In genomic region chr2:213078686-213079085, GRCh38 we compare ENCODE assay signal across 25 cellular contexts.
DNase-seq lines count a peak whose midpoint lies in the region; ATAC-seq and TF ChIP-seq lines count a peak whose summit lies in the region.
"Had no signal": no experiment of that assay in that cellular context is flagged by ENCODE, and none has a peak within 500 bp of the region (broad histone marks: within the 10 kb centered on the region; RNA-seq: fewer than 3 reads in every experiment).

No MANE protein-coding gene starts in this region.

- H3K4me3 Mint-ChIP-seq in activated CD8-positive, alpha-beta T cell treated with anti-CD3 and anti-CD28 coated beads for 36 hours = no peak overlapping the region
- H3K4me3 Mint-ChIP-seq in activated CD8-positive, alpha-beta T cell treated with anti-CD3 and anti-CD28 coated beads, Interleukin-2, amount 10 ng/mL, durations not matched to agents 7 days and 5 days = no peak overlapping the region
- peak overlapping the region in 1 of 7 donors; percentile 30 for H3K4me3 Mint-ChIP-seq in CD8-positive, alpha-beta memory T cell
- no peak overlapping the region for H3K4me3 Mint-ChIP-seq in central memory CD8-positive, alpha-beta T cell
- peak overlapping the region; percentile 34 for H3K4me3 Mint-ChIP-seq in stimulated activated effector memory CD8-positive, alpha-beta T cell treated with anti-CD3 and anti-CD28 coated beads, Interleukin-12 subunit alpha, Interleukin-12 subunit beta, amount 100 ng/mL, for 72 hours
- H3K4me3 Mint-ChIP-seq: HFFc6 had no signal

- no peaks in the 10 kb centered on the region for H3K4me1 ChIP-seq in CD8-positive, alpha-beta memory T cell (ENCODE audit: insufficient read depth, low read length)
- H3K4me1 ChIP-seq: HAP-1, SJCRH30 had no signal

- no peak overlapping the region for H3K4me3 ChIP-seq in CD8-positive, alpha-beta memory T cell (ENCODE audit: low read length)
- H3K4me3 ChIP-seq: HAP-1, K562, PC-9, SJCRH30 had no signal

- no peak for TF ChIP-seq CTCF in activated CD8-positive, alpha-beta T cell treated with anti-CD3 and anti-CD28 coated beads for 36 hours (IDR thresholded peaks at IDR 0.05)

- DNase-seq in activated CD8-positive, alpha-beta T cell treated with anti-CD3 and anti-CD28 coated beads for 36 hours = no peak
- no peak for DNase-seq in activated CD8-positive, alpha-beta T cell treated with anti-CD3 and anti-CD28 coated beads, Interleukin-2, amount 10 ng/mL, durations not matched to agents 7 days and 5 days
- DNase-seq in CD8-positive, alpha-beta memory T cell = no peak
- DNase-seq in central memory CD8-positive, alpha-beta T cell (ENCODE audit: low spot score in 2 of 2) = no peak
- DNase-seq in stimulated activated effector memory CD8-positive, alpha-beta T cell treated with anti-CD3 and anti-CD28 coated beads, Interleukin-12 subunit alpha, Interleukin-12 subunit beta, amount 100 ng/mL, for 72 hours (ENCODE audit: low spot score in 2 of 2) = no peak
- DNase-seq in stimulated activated CD8-positive, alpha-beta memory T cell treated with anti-CD3 and anti-CD28 coated beads, Interleukin-4, amount 100 ng/mL, for 48 hours = no peak
- DNase-seq: COR-L47; DMS53; GOT3; HFFc6; Kasumi-1; NCI-H1105; NCI-H1436 treated with DMSO at 0.1 percent for 48 hours; NCI-H187 treated with DMSO at 0.1 percent for 48 hours; NCI-H2171 treated with DMSO at 0.1 percent for 48 hours; NCI-H345; NCI-H524 treated with DMSO at 0.1 percent for 48 hours; NCI-H774; NK-92 treated with Interleukin-12 subunit alpha and Interleukin-12 subunit beta, amount 100 ng/mL, for 24 hours; PC-9; SJCRH30 had no signal

- no peaks in the 10 kb centered on the region for H3K9me3 ChIP-seq in CD8-positive, alpha-beta memory T cell (ENCODE audit: low read length)
- H3K9me3 ChIP-seq: HAP-1, SJCRH30 had no signal

- no peak overlapping the region for H3K27ac ChIP-seq in CD8-positive, alpha-beta memory T cell (ENCODE audit: low read depth, low read length)
- H3K27ac ChIP-seq: PC-9, SJCRH30 had no signal

- no peaks in the 10 kb centered on the region for H3K27me3 Mint-ChIP-seq in activated CD8-positive, alpha-beta T cell treated with anti-CD3 and anti-CD28 coated beads for 36 hours
- H3K27me3 Mint-ChIP-seq in activated CD8-positive, alpha-beta T cell treated with anti-CD3 and anti-CD28 coated beads, Interleukin-2, amount 10 ng/mL, durations not matched to agents 7 days and 5 days (ENCODE audit: low read depth) = no peaks in the 10 kb centered on the region
- H3K27me3 Mint-ChIP-seq in CD8-positive, alpha-beta memory T cell = no peaks in the 10 kb centered on the region
- H3K27me3 Mint-ChIP-seq in central memory CD8-positive, alpha-beta T cell = no peaks in the 10 kb centered on the region

- H3K9me3 Mint-ChIP-seq in activated CD8-positive, alpha-beta T cell treated with anti-CD3 and anti-CD28 coated beads for 36 hours = peaks cover 1% of the 10 kb centered on the region
- H3K9me3 Mint-ChIP-seq in activated CD8-positive, alpha-beta T cell treated with anti-CD3 and anti-CD28 coated beads, Interleukin-2, amount 10 ng/mL, durations not matched to agents 7 days and 5 days (ENCODE audit: insufficient read depth) = peaks cover 4% of the 10 kb centered on the region
- H3K9me3 Mint-ChIP-seq in CD8-positive, alpha-beta memory T cell = no peaks in the 10 kb centered on the region
- peaks cover 7% of the 10 kb centered on the region for H3K9me3 Mint-ChIP-seq in central memory CD8-positive, alpha-beta T cell
- H3K9me3 Mint-ChIP-seq in stimulated activated effector memory CD8-positive, alpha-beta T cell treated with anti-CD3 and anti-CD28 coated beads, Interleukin-12 subunit alpha, Interleukin-12 subunit beta, amount 100 ng/mL, for 72 hours = peaks cover 4% of the 10 kb centered on the region
- H3K9me3 Mint-ChIP-seq: HFFc6 had no signal

- CTCF ChIA-PET in activated CD8-positive, alpha-beta T cell treated with anti-CD3 and anti-CD28 coated beads for 36 hours (lab: Charles Lee) = no interaction called here
- CTCF ChIA-PET in activated CD8-positive, alpha-beta T cell treated with anti-CD3 and anti-CD28 coated beads, Interleukin-2, amount 10 ng/mL, durations not matched to agents 7 days and 5 days (lab: Charles Lee) = no interaction called here
- CTCF ChIA-PET in CD8-positive, alpha-beta memory T cell (lab: Charles Lee) = no interaction called here

- H3K36me3 Mint-ChIP-seq in activated CD8-positive, alpha-beta T cell treated with anti-CD3 and anti-CD28 coated beads for 36 hours (ENCODE audit: low read depth) = peaks cover 13% of the 10 kb centered on the region
- peaks cover 22% of the 10 kb centered on the region for H3K36me3 Mint-ChIP-seq in activated CD8-positive, alpha-beta T cell treated with anti-CD3 and anti-CD28 coated beads, Interleukin-2, amount 10 ng/mL, durations not matched to agents 7 days and 5 days (ENCODE audit: low read depth)
- peaks cover 0 to 18% (median 0%) of the 10 kb centered on the region in 3 donors for H3K36me3 Mint-ChIP-seq in CD8-positive, alpha-beta memory T cell
- peaks cover 1% of the 10 kb centered on the region for H3K36me3 Mint-ChIP-seq in central memory CD8-positive, alpha-beta T cell (ENCODE audit: insufficient read depth)
- peaks cover 41% of the 10 kb centered on the region for H3K36me3 Mint-ChIP-seq in stimulated activated effector memory CD8-positive, alpha-beta T cell treated with anti-CD3 and anti-CD28 coated beads, Interleukin-12 subunit alpha, Interleukin-12 subunit beta, amount 100 ng/mL, for 72 hours

- H3K27me3 ChIP-seq in CD8-positive, alpha-beta memory T cell (ENCODE audit: insufficient read depth, low read length, poor library complexity, severe bottlenecking) = no peaks in the 10 kb centered on the region
- H3K27me3 ChIP-seq: SJCRH30 had no signal

- peak; percentile 39 for ATAC-seq in activated CD8-positive, alpha-beta T cell treated with anti-CD3 and anti-CD28 coated beads for 36 hours
- ATAC-seq in activated CD8-positive, alpha-beta T cell treated with anti-CD3 and anti-CD28 coated beads, Interleukin-2, amount 10 ng/mL, durations not matched to agents 7 days and 5 days = no peak
- ATAC-seq in central memory CD8-positive, alpha-beta T cell (replicated peaks; ENCODE audit: extremely low read depth, poor library complexity, severe bottlenecking) = no peak
- peak; percentile 44 for ATAC-seq in stimulated activated effector memory CD8-positive, alpha-beta T cell treated with anti-CD3 and anti-CD28 coated beads, Interleukin-12 subunit alpha, Interleukin-12 subunit beta, amount 100 ng/mL, for 72 hours
- ATAC-seq in HG03354 (IDR thresholded peaks at IDR 0.05; ENCODE audit: poor library complexity, severe bottlenecking, unreplicated experiment) = no peak
- ATAC-seq: K562, Right ventricle myocardium inferior had no signal

- intact Hi-C loops in activated CD8-positive, alpha-beta T cell treated with anti-CD3 and anti-CD28 coated beads for 36 hours (cut with micrococcal nuclease) = no loop called here

- POLR2A ChIA-PET in activated CD8-positive, alpha-beta T cell treated with anti-CD3 and anti-CD28 coated beads for 36 hours (lab: Charles Lee) = no interaction called here
- POLR2A ChIA-PET in activated CD8-positive, alpha-beta T cell treated with anti-CD3 and anti-CD28 coated beads, Interleukin-2, amount 10 ng/mL, durations not matched to agents 7 days and 5 days (lab: Charles Lee) = no interaction called here
- POLR2A ChIA-PET in CD8-positive, alpha-beta memory T cell (lab: Charles Lee) = no interaction called here

- peaks cover 21% of the 10 kb centered on the region for H3K4me1 Mint-ChIP-seq in activated CD8-positive, alpha-beta T cell treated with anti-CD3 and anti-CD28 coated beads for 36 hours (ENCODE audit: low read depth)
- peaks cover 13% of the 10 kb centered on the region for H3K4me1 Mint-ChIP-seq in activated CD8-positive, alpha-beta T cell treated with anti-CD3 and anti-CD28 coated beads, Interleukin-2, amount 10 ng/mL, durations not matched to agents 7 days and 5 days (ENCODE audit: low read depth)
- H3K4me1 Mint-ChIP-seq in CD8-positive, alpha-beta memory T cell = peaks cover 0 to 30% (median 26%) of the 10 kb centered on the region in 3 donors
- peaks cover 7% of the 10 kb centered on the region for H3K4me1 Mint-ChIP-seq in central memory CD8-positive, alpha-beta T cell
- peaks cover 28% of the 10 kb centered on the region for H3K4me1 Mint-ChIP-seq in stimulated activated effector memory CD8-positive, alpha-beta T cell treated with anti-CD3 and anti-CD28 coated beads, Interleukin-12 subunit alpha, Interleukin-12 subunit beta, amount 100 ng/mL, for 72 hours

- peak overlapping the region; percentile 42 for H3K27ac Mint-ChIP-seq in activated CD8-positive, alpha-beta T cell treated with anti-CD3 and anti-CD28 coated beads for 36 hours
- H3K27ac Mint-ChIP-seq in activated CD8-positive, alpha-beta T cell treated with anti-CD3 and anti-CD28 coated beads, Interleukin-2, amount 10 ng/mL, durations not matched to agents 7 days and 5 days = no peak overlapping the region
- H3K27ac Mint-ChIP-seq in CD8-positive, alpha-beta memory T cell = peak overlapping the region in 6 of 8 donors; percentile 0 to 82 (median 50)
- peak overlapping the region; percentile 68 for H3K27ac Mint-ChIP-seq in central memory CD8-positive, alpha-beta T cell (ENCODE audit: low read depth)
- peak overlapping the region; percentile 90 for H3K27ac Mint-ChIP-seq in stimulated activated effector memory CD8-positive, alpha-beta T cell treated with anti-CD3 and anti-CD28 coated beads, Interleukin-12 subunit alpha, Interleukin-12 subunit beta, amount 100 ng/mL, for 72 hours
- H3K27ac Mint-ChIP-seq: HFFc6 had no signal

- no peaks in the 10 kb centered on the region for H3K36me3 ChIP-seq in CD8-positive, alpha-beta memory T cell (ENCODE audit: insufficient read depth, low read length)
- H3K36me3 ChIP-seq: HAP-1, SJCRH30 had no signal

Comparison
In these comparisons a context has a peak if more than half of its experiments do, and no peak if none do; other contexts are left out.
1. ATAC-seq: peak in activated CD8-positive, alpha-beta T cell treated with anti-CD3 and anti-CD28 coated beads for 36 hours (single experiment) and stimulated activated effector memory CD8-positive, alpha-beta T cell treated with anti-CD3 and anti-CD28 coated beads, Interleukin-12 subunit alpha, Interleukin-12 subunit beta, amount 100 ng/mL, for 72 hours (single experiment); none in activated CD8-positive, alpha-beta T cell treated with anti-CD3 and anti-CD28 coated beads, Interleukin-2, amount 10 ng/mL, durations not matched to agents 7 days and 5 days (single experiment), central memory CD8-positive, alpha-beta T cell (single experiment) and HG03354 (single experiment).